ENCODE assay signal across 19 cellular contexts in genomic region chr4:115986573-115986972, GRCh38.
"Had no signal": no experiment of that assay in that cellular context is flagged by ENCODE, and none has a peak within 500 bp of the region (broad histone marks: within the 10 kb centered on the region; RNA-seq: fewer than 3 reads in every experiment).

No MANE protein-coding gene starts in this region.

- H3K9ac ChIP-seq: SK-N-SH had no signal

- H3K36me3 ChIP-seq: MG63, SJSA1 had no signal

- H3K4me2 ChIP-seq: SK-N-SH had no signal

- H3K9me3 ChIP-seq: MG63, SJSA1, SK-N-SH had no signal

- H3K4me3 ChIP-seq: MG63, SJSA1 had no signal

- DNase-seq: KBM-7, MG63, NCI-H1092, NCI-H1105 treated with DMSO at 0.1 percent for 48 hours, NCI-H1417 treated with DMSO at 0.1 percent for 48 hours, NCI-H146, NCI-H1694 treated with DMSO at 0.1 percent for 48 hours, NCI-H1930, NCI-H2081, NCI-H2107, NCI-H2227 treated with DMSO at 0.1 percent for 48 hours, NCI-H524, NCI-H526 treated with DMSO at 0.1 percent for 48 hours, NCI-H748 treated with DMSO at 0.1 percent for 48 hours, Right ventricle myocardium superior, RPMI8226, SIG-M5, SK-N-SH had no signal

- H3K27ac ChIP-seq: SJSA1 had no signal

- H3K27me3 ChIP-seq: MG63, SJSA1 had no signal

- H3K4me1 ChIP-seq: SJSA1 had no signal
